In the genomic region with DNA sequence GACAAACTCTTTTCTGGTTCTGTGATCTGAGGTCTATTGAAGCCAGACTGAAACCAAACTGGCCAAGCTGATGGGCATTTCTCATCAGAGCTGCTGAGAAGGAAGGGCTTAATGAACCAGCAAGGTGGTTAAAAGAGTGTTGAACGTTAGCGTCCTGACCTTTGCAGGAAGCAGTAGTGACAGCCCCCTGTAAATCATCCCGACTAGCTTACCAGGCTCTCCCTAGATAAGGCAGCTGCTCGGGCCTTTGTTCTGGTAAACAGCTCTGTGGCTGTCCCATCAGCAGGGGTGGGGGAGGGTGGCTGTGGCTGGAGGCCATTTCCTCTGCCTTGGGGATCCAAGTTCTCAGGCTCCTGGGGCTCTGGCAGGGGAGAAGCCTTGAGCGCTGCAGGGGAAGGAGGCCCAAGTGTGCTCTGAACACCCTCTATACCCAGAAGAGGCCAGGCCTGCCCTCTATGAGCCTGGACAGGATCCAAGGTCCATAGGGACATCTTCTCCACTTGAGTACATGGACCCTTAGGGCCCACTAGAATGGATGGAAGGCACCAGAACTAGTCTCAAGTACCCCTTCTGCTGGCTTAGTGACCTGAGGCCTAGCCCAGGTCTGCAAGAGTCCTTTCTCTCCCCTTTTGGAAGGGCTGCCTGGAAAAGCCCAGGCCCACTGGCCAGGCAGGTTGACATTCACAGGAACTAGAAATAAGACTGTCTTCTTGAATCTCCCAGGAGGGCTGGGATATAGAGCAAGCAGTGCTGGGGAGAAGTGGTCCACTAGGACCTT, we compare ENCODE assay signal across 10 cellular contexts.
DNase-seq lines count a peak whose midpoint lies in the region; ATAC-seq and TF ChIP-seq lines count a peak whose summit lies in the region.
"Had no signal": no experiment of that assay in that cellular context is flagged by ENCODE, and none has a peak within 500 bp of the region (broad histone marks: within the 10 kb centered on the region; RNA-seq: fewer than 3 reads in every experiment).

No MANE protein-coding gene starts in this region.

- H3K27me3 ChIP-seq in SK-N-SH (ENCODE audit: insufficient read depth), result no peaks in the 10 kb centered on the region
- H3K27me3 ChIP-seq in foreskin keratinocyte, result no peaks in the 10 kb centered on the region

- no peak for TF ChIP-seq RAD21 in SK-N-SH (IDR thresholded peaks at IDR 0.05; ENCODE audit: low read length)

- ATAC-seq in SK-N-SH treated with all-trans-retinoic acid at 6 μM for 48 hours (no peak), foreskin keratinocyte (no peak)

- H2AFZ ChIP-seq in SK-N-SH (ENCODE audit: low read depth), result no peak overlapping the region

- H3K79me2 ChIP-seq in SK-N-SH (ENCODE audit: insufficient read depth), result peaks cover 45% of the 10 kb centered on the region

- H4K20me1 ChIP-seq in SK-N-SH (ENCODE audit: insufficient read depth), result peaks cover 33% of the 10 kb centered on the region

- no peaks in the 10 kb centered on the region for H3K9me3 ChIP-seq in SK-N-SH

- H3K9me2 ChIP-seq in SK-N-SH, result no peaks in the 10 kb centered on the region

- H3K27ac ChIP-seq in SK-N-SH (ENCODE audit: low read depth in 2 of 2, low read length in 1 of 2) (peak overlapping the region in 1 of 2 experiments; percentile 79; a peak in 2 of 4 replicates), foreskin keratinocyte (no peak overlapping the region)

- TF ChIP-seq CTCF in SK-N-SH (IDR thresholded peaks at IDR 0.05) (no peak), foreskin keratinocyte (conservative IDR thresholded peaks at IDR 0.05) (no peak)

- no peak overlapping the region for H3K9ac ChIP-seq in SK-N-SH

- peak; percentile 59 for DNase-seq in SK-N-SH
- DNase-seq in NOMO-1 treated with DMSO at 0.1 percent for 48 hours (lab: John Stamatoyannopoulos, UW; ENCODE audit: unreplicated experiment), result peak; percentile 85
- peak; percentile 83 for DNase-seq in globus pallidus (ENCODE audit: low spot score)
- DNase-seq in pons (ENCODE audit: low spot score), result peak; percentile 88
- DNase-seq in stimulated activated naive CD4-positive, alpha-beta T cell treated with Interleukin-2 at 50 U/mL for 16 hours (lab: John Stamatoyannopoulos, UW), result no peak
- no peak for DNase-seq in foreskin keratinocyte
- no peak for DNase-seq in T-helper 9 cell
- DNase-seq: activated naive CD4-positive, alpha-beta T cell; effector memory CD4-positive, alpha-beta T cell had no signal

- 92% methylated on average over 4 of the region's 5 CpGs for WGBS in SK-N-SH (ENCODE audit: low lambda C conversion rate)

- POLR2A ChIA-PET in SK-N-SH (lab: Yijun Ruan, JAX), result no interaction called here

- peaks cover 3% of the 10 kb centered on the region for H3F3A ChIP-seq in SK-N-SH (replicated peaks; ENCODE audit: insufficient read depth)

- no peak overlapping the region for H3K4me3 ChIP-seq in SK-N-SH (ENCODE audit: low read depth in 2 of 2, low read length in 1 of 2)

- H3K4me1 ChIP-seq in SK-N-SH (ENCODE audit: control insufficient read depth in 1 of 2, insufficient read depth in 2 of 2, low read depth in 1 of 2, low read length in 1 of 2) (peaks cover 0 to 39% of the 10 kb centered on the region in 2 experiments; a peak in 1 of 4 replicates), foreskin keratinocyte (peaks cover 12% of the 10 kb centered on the region)

- H3K4me2 ChIP-seq in SK-N-SH, result no peak overlapping the region

- peaks cover 0 to 5% of the 10 kb centered on the region in 2 experiments for H3K36me3 ChIP-seq in SK-N-SH (replicated peaks in 1 of 2; ENCODE audit: control insufficient read depth in 1 of 2, insufficient read depth in 2 of 2, low read length in 1 of 2)

- peak in 1 of 2 experiments; percentile 42; a peak in 1 of 4 replicates for TF ChIP-seq EP300 in SK-N-SH (IDR thresholded peaks at IDR 0.05; ENCODE audit: borderline replicate concordance in 1 of 2, low read depth in 1 of 2, low read length in 1 of 2)

- CTCF ChIA-PET in SK-N-SH (lab: Yijun Ruan, JAX), result interaction anchor here (0.7 to 1.9 kb wide), 10 partner anchors 19 to 937 kb away, joined by 3 to 10 read pairs (median 4); no protein-coding TSS in a partner anchor

TF ChIP-seq in SK-N-SH, 30 proteins besides CTCF, POLR2A, EP300 and RAD21:
- no peak for TF ChIP-seq TEAD4 (IDR thresholded peaks at IDR 0.05; ENCODE audit: borderline replicate concordance, insufficient read depth)
- TF ChIP-seq, protein P1, sequence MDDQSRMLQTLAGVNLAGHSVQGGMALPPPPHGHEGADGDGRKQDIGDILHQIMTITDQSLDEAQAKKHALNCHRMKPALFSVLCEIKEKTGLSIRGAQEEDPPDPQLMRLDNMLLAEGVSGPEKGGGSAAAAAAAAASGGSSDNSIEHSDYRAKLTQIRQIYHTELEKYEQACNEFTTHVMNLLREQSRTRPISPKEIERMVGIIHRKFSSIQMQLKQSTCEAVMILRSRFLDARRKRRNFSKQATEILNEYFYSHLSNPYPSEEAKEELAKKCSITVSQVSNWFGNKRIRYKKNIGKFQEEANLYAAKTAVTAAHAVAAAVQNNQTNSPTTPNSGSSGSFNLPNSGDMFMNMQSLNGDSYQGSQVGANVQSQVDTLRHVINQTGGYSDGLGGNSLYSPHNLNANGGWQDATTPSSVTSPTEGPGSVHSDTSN (IDR thresholded peaks at IDR 0.05), result no peak
- TF ChIP-seq, protein P2, sequence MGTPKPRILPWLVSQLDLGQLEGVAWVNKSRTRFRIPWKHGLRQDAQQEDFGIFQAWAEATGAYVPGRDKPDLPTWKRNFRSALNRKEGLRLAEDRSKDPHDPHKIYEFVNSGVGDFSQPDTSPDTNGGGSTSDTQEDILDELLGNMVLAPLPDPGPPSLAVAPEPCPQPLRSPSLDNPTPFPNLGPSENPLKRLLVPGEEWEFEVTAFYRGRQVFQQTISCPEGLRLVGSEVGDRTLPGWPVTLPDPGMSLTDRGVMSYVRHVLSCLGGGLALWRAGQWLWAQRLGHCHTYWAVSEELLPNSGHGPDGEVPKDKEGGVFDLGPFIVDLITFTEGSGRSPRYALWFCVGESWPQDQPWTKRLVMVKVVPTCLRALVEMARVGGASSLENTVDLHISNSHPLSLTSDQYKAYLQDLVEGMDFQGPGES (IDR thresholded peaks at IDR 0.05; ENCODE audit: low read depth, low read length), result no peak
- TF ChIP-seq TCF12 (IDR thresholded peaks at IDR 0.05), result no peak
- no peak for TF ChIP-seq YY1 (IDR thresholded peaks at IDR 0.05; ENCODE audit: low read depth)
- TF ChIP-seq GATA2 (CRISPR knock-in tag; IDR thresholded peaks at IDR 0.05), result peak; percentile 34; the same call in 1 of the 2 replicates
- TF ChIP-seq NFIC (IDR thresholded peaks at IDR 0.05; ENCODE audit: borderline replicate concordance), result no peak
- TF ChIP-seq, protein P3, sequence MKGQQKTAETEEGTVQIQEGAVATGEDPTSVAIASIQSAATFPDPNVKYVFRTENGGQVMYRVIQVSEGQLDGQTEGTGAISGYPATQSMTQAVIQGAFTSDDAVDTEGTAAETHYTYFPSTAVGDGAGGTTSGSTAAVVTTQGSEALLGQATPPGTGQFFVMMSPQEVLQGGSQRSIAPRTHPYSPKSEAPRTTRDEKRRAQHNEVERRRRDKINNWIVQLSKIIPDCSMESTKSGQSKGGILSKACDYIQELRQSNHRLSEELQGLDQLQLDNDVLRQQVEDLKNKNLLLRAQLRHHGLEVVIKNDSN (IDR thresholded peaks at IDR 0.05; ENCODE audit: borderline replicate concordance, low read depth), result no peak
- peak; percentile 54; the same call in 1 of the 2 replicates for TF ChIP-seq FOXJ3 (CRISPR knock-in tag; IDR thresholded peaks at IDR 0.05)
- no peak for TF ChIP-seq FOSL2 (IDR thresholded peaks at IDR 0.05; ENCODE audit: borderline replicate concordance, low read depth)

TF ChIP-seq in SK-N-SH treated with all-trans-retinoic acid at 6 μM for 48 hours, 23 proteins besides CTCF, POLR2A, EP300 and RAD21:
- TF ChIP-seq ZFP30 (CRISPR knock-in tag; IDR thresholded peaks at IDR 0.05), result no peak
- TF ChIP-seq ESRRG (CRISPR knock-in tag; IDR thresholded peaks at IDR 0.05), result no peak
- TF ChIP-seq TCF4 (CRISPR knock-in tag; IDR thresholded peaks at IDR 0.05; ENCODE audit: borderline replicate concordance), result no peak
- TF ChIP-seq SNAI2 (CRISPR knock-in tag; IDR thresholded peaks at IDR 0.05), result no peak
- TF ChIP-seq, protein P4, sequence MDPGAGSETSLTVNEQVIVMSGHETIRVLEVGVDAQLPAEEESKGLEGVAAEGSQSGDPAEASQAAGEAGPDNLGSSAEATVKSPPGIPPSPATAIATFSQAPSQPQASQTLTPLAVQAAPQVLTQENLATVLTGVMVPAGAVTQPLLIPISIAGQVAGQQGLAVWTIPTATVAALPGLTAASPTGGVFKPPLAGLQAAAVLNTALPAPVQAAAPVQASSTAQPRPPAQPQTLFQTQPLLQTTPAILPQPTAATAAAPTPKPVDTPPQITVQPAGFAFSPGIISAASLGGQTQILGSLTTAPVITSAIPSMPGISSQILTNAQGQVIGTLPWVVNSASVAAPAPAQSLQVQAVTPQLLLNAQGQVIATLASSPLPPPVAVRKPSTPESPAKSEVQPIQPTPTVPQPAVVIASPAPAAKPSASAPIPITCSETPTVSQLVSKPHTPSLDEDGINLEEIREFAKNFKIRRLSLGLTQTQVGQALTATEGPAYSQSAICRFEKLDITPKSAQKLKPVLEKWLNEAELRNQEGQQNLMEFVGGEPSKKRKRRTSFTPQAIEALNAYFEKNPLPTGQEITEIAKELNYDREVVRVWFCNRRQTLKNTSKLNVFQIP (CRISPR knock-in tag; IDR thresholded peaks at IDR 0.05; ENCODE audit: borderline replicate concordance, low read depth), result no peak
- TF ChIP-seq ARNTL (CRISPR knock-in tag; IDR thresholded peaks at IDR 0.05; ENCODE audit: borderline replicate concordance, low read depth), result no peak
- TF ChIP-seq, protein P5, sequence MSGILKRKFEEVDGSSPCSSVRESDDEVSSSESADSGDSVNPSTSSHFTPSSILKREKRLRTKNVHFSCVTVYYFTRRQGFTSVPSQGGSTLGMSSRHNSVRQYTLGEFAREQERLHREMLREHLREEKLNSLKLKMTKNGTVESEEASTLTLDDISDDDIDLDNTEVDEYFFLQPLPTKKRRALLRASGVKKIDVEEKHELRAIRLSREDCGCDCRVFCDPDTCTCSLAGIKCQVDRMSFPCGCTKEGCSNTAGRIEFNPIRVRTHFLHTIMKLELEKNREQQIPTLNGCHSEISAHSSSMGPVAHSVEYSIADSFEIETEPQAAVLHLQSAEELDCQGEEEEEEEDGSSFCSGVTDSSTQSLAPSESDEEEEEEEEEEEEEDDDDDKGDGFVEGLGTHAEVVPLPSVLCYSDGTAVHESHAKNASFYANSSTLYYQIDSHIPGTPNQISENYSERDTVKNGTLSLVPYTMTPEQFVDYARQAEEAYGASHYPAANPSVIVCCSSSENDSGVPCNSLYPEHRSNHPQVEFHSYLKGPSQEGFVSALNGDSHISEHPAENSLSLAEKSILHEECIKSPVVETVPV (CRISPR knock-in tag; IDR thresholded peaks at IDR 0.05), result no peak
- TF ChIP-seq ZNF8 (CRISPR knock-in tag; IDR thresholded peaks at IDR 0.05), result no peak
- no peak for TF ChIP-seq GLIS3 (CRISPR knock-in tag; IDR thresholded peaks at IDR 0.05)
- no peak for TF ChIP-seq RARB (CRISPR knock-in tag; IDR thresholded peaks at IDR 0.05)
- TF ChIP-seq CSDC2 (CRISPR knock-in tag; IDR thresholded peaks at IDR 0.05), result no peak
- TF ChIP-seq ZNF565 (CRISPR knock-in tag; conservative IDR thresholded peaks at IDR 0.05; ENCODE audit: low read depth), result no peak
- TF ChIP-seq ZNF70 (CRISPR knock-in tag; IDR thresholded peaks at IDR 0.05), result no peak
TF ChIP-seq in SK-N-SH treated with all-trans-retinoic acid at 6 μM for 48 hours: peak in this region for 0.

Comparison
In these comparisons a context has a peak if more than half of its experiments do, and no peak if none do; other contexts are left out.
1. DNase-seq: peak in SK-N-SH (single experiment), NOMO-1 treated with DMSO at 0.1 percent for 48 hours (single experiment), globus pallidus (single experiment) and pons (single experiment); none in stimulated activated naive CD4-positive, alpha-beta T cell treated with Interleukin-2 at 50 U/mL for 16 hours (single experiment), foreskin keratinocyte (0 of 2) and T-helper 9 cell (single experiment).